In the genomic region with DNA sequence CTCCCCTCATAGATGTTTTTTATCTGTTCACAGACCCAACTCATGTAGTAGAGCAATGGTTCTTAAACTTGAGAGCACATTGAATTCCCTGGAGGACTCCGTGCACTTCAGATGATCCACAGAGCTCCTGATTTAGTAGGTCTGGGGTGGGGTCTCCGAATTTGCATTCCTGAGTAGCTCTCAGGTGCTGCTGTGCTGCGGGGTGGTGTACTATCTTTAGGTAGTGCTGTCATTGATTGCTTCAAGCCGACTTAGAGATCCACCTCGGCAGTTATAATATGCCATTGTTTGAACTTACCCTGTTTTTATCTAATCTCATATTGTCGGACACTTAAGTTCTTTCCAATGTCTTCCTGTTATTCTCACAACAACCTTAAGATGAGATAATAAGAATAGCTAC, we compare ENCODE assay signal across 30 cellular contexts. TPM values are rescaled to one million over a fixed set of nuclear protein-coding genes. Genes with fewer than 3 reads are reported as not detected.
"Had no signal": no experiment of that assay in that cellular context is flagged by ENCODE, and none has a peak within 500 bp of the region (broad histone marks: within the 10 kb centered on the region; RNA-seq: fewer than 3 reads in every experiment).

No MANE protein-coding gene starts in this region.

- H3K9me3 ChIP-seq: left lung, lower lobe of right lung, pancreas, prostate gland, stomach, testis, thyroid gland, transverse colon, upper lobe of left lung, vagina had no signal

- H3K4me1 ChIP-seq: left lung, lower lobe of right lung, pancreas, prostate gland, stomach, testis, thyroid gland, transverse colon, upper lobe of left lung, vagina had no signal

- H3K27me3 ChIP-seq: pancreas, stomach, testis, thyroid gland, transverse colon, upper lobe of left lung, vagina had no signal

- H3K4me3 ChIP-seq: left lung, lower lobe of right lung, pancreas, prostate gland, skin epidermis, stomach, testis, thyroid gland, transverse colon, upper lobe of left lung, vagina had no signal

- DNase-seq: hippocampal formation; immature natural killer cell; kidney; left colon; left lung; lower lobe of right lung; mammary epithelial cell; mesenchymal stem cell; naive thymus-derived CD4-positive, alpha-beta T cell; pancreas; posterior cingulate gyrus; retina; right cardiac atrium; stimulated activated CD4-positive, alpha-beta T cell treated with anti-CD3 and anti-CD28 coated beads, Interleukin-12 subunit alpha, Interleukin-12 subunit beta, amount 100 ng/mL, for 4 hours; stimulated activated CD4-positive, alpha-beta T cell treated with anti-CD3 and anti-CD28 coated beads, Interleukin-15, amount 100 ng/mL, for 24 hours; stimulated activated CD4-positive, alpha-beta T cell treated with anti-CD3 and anti-CD28 coated beads, Interleukin-2, amount 100 ng/mL, for 24 hours; stimulated activated CD4-positive, alpha-beta T cell treated with anti-CD3 and anti-CD28 coated beads, Interleukin-4, amount 100 ng/mL, for 1 hour; stimulated activated naive B cell treated with anti-CD40 and anti-IgM and Interleukin-4, amounts not matched to agents 10 μg/mL and 1 μg/mL and 100 μg/mL, for 72 hours; stimulated activated naive CD8-positive, alpha-beta T cell treated with anti-CD3 and anti-CD28 coated beads, Interleukin-15, Interleukin-2, amounts not matched to agents 100 U/mL and 50 U/mL, for 24 hours; stomach; testis; thyroid gland; transverse colon; upper lobe of left lung had no signal

- FAIRE-seq: islet of Langerhans, kidney, pancreas had no signal

- H3K27ac ChIP-seq: left lung, lower lobe of right lung, pancreas, prostate gland, skin epidermis, stomach, testis, thyroid gland, transverse colon, upper lobe of left lung, vagina had no signal

- H3K36me3 ChIP-seq: left lung, lower lobe of right lung, pancreas, prostate gland, stomach, thyroid gland, transverse colon, upper lobe of left lung, vagina had no signal

- ATAC-seq: left colon; left lung; lower lobe of right lung; naive thymus-derived CD4-positive, alpha-beta T cell; natural killer cell treated with Interleukin-12 subunit alpha and Interleukin-12 subunit beta and Interleukin-15 and Interleukin-18, amount 100 ng/mL, for 72 hours; pancreas; right cardiac atrium; sciatic nerve; stimulated activated naive B cell treated with anti-CD40 and anti-IgM and Interleukin-4, amounts not matched to agents 10 μg/mL and 1 μg/mL and 100 μg/mL, for 72 hours; stimulated activated naive CD8-positive, alpha-beta T cell treated with anti-CD3 and anti-CD28 coated beads, Interleukin-15, Interleukin-2, amounts not matched to agents 100 U/mL and 50 U/mL, for 24 hours had no signal

RNA-seq across cellular contexts. Expression of a gene that starts 45.0 kb away (rescaled TPM):
- polyA plus RNA-seq: naive thymus-derived CD4-positive, alpha-beta T cell had no signal
